In genomic region chr7:112510743-112511110, GRCh38 we compare ENCODE assay signal across 13 cellular contexts.
"Had no signal": no experiment of that assay in that cellular context is flagged by ENCODE, and none has a peak within 500 bp of the region (broad histone marks: within the 10 kb centered on the region; RNA-seq: fewer than 3 reads in every experiment).

No MANE protein-coding gene starts in this region.

- H3K9me3 ChIP-seq: left lung, mucosa of descending colon, sigmoid colon, tibial nerve, vagina had no signal

- H3K4me1 ChIP-seq: left lung, parathyroid adenoma, tibial nerve, vagina had no signal

- H2AFZ ChIP-seq: hepatocyte, parathyroid adenoma had no signal

- H3K36me3 ChIP-seq: left lung, sigmoid colon, tibial nerve, vagina had no signal

- H3K4me2 ChIP-seq: hepatocyte had no signal

- DNase-seq: activated CD4-positive, alpha-beta memory T cell treated with anti-CD3 and anti-CD28 coated beads, Interleukin-2, amount 10 ng/mL, durations not matched to agents 7 days and 5 days; activated CD4-positive, alpha-beta T cell treated with anti-CD3 and anti-CD28 coated beads for 1 hour; activated T-cell treated with anti-CD3 and anti-CD28 coated beads, Interleukin-2, amount 50 U/mL, for 4 hours; aorta; kidney; left lung; mucosa of descending colon; sigmoid colon; stimulated activated CD4-positive, alpha-beta T cell treated with anti-CD3 and anti-CD28 coated beads, Interleukin-2, amount 100 ng/mL, for 24 hours had no signal

- H3K4me3 ChIP-seq: hepatocyte, left lung, mucosa of descending colon, sigmoid colon, tibial nerve, vagina had no signal

- H3K27me3 ChIP-seq: hepatocyte, left lung, sigmoid colon, tibial nerve, vagina had no signal

- H3K9ac ChIP-seq: parathyroid adenoma had no signal

- H3K27ac ChIP-seq: hepatocyte, left lung, parathyroid adenoma, sigmoid colon, tibial nerve, vagina had no signal

- H3K79me2 ChIP-seq: hepatocyte, parathyroid adenoma had no signal
